In genomic region chr20:25300496-25301170, GRCh38 we compare ENCODE assay signal across 15 cellular contexts. TPM values are rescaled to one million over a fixed set of nuclear protein-coding genes. Genes with fewer than 3 reads are reported as not detected.
DNase-seq lines count a peak whose midpoint lies in the region; ATAC-seq, FAIRE-seq and TF ChIP-seq lines count a peak whose summit lies in the region.
"Had no signal": no experiment of that assay in that cellular context is flagged by ENCODE, and none has a peak within 500 bp of the region (broad histone marks: within the 10 kb centered on the region; RNA-seq: fewer than 3 reads in every experiment).

No MANE protein-coding gene starts in this region.

- in situ Hi-C loops in HepG2 (cut with HindIII; ENCODE audit: extremely low pct_ligation_motif_present, low pct_unique_long_range_greater_than_20kb), result loop anchor here (25.0 kb wide), 1 partner anchor 362 kb away; no protein-coding TSS in a partner anchor

- TF ChIP-seq EP300 in HepG2 (IDR thresholded peaks at IDR 0.05; ENCODE audit: low read depth in 2 of 2, low read length in 2 of 2) (no peak), HepG2 (CRISPR knock-in tag; IDR thresholded peaks at IDR 0.05; ENCODE audit: borderline replicate concordance) (no peak)

- H3K27me3 Mint-ChIP-seq in astrocyte (ENCODE audit: low read depth, unreplicated experiment), result no peaks in the 10 kb centered on the region
- H3K27me3 Mint-ChIP-seq: stimulated activated naive B cell treated with anti-CD40 and anti-IgM and Interleukin-4, amounts not matched to agents 10 μg/mL and 1 μg/mL and 100 μg/mL, for 72 hours had no signal

- TF ChIP-seq POLR2A in HepG2 (IDR thresholded peaks at IDR 0.05; ENCODE audit: insufficient read depth in 1 of 2, low read depth in 2 of 2, low read length in 2 of 2) (no peak; a peak in 1 of 4 replicates), right lobe of liver (IDR thresholded peaks at IDR 0.05) (no peak), testis (IDR thresholded peaks at IDR 0.05) (no peak)

- peaks cover 6% of the 10 kb centered on the region for H3K36me3 Mint-ChIP-seq in astrocyte (ENCODE audit: low read depth, unreplicated experiment)

- H3K4me3 ChIP-seq in HepG2 (replicated peaks in 1 of 3; ENCODE audit: insufficient read depth in 1 of 3, low read depth in 2 of 3, low read length in 3 of 3), result no peak overlapping the region
- H3K4me3 ChIP-seq in right lobe of liver, result no peak overlapping the region
- H3K4me3 ChIP-seq in astrocyte (ENCODE audit: insufficient read depth, low read depth, low read length), result no peak overlapping the region
- no peak overlapping the region for H3K4me3 ChIP-seq in left ventricle myocardium inferior
- no peak overlapping the region for H3K4me3 ChIP-seq in testis

- H3K36me3 ChIP-seq in HepG2 (replicated peaks in 1 of 2; ENCODE audit: control insufficient read depth in 1 of 2, insufficient read depth in 2 of 2, low read length in 2 of 2) (peaks cover 25 to 27% of the 10 kb centered on the region in 2 experiments), right lobe of liver (peaks cover 0 to 3% (median 0%) of the 10 kb centered on the region in 4 donors), astrocyte (ENCODE audit: insufficient read depth, low read length) (peaks cover 15% of the 10 kb centered on the region), left ventricle myocardium inferior (peaks cover 48% of the 10 kb centered on the region), testis (ENCODE audit: low read depth, missing control alignments) (no peaks in the 10 kb centered on the region)

- no peak overlapping the region for H3K9ac ChIP-seq in HepG2 (ENCODE audit: insufficient read depth, low read depth, low read length)
- no peak overlapping the region for H3K9ac ChIP-seq in astrocyte (ENCODE audit: low read length)

- H3K27ac ChIP-seq in HepG2 (ENCODE audit: extremely low read length, insufficient read depth, low read length) (no peak overlapping the region), right lobe of liver (no peak overlapping the region), astrocyte (ENCODE audit: low read depth, low read length) (no peak overlapping the region), left ventricle myocardium inferior (replicated peaks) (peak overlapping the region; percentile 40), testis (no peak overlapping the region)
- H3K27ac ChIP-seq: C4-2B had no signal

- peaks cover 22% of the 10 kb centered on the region for H3K4me1 Mint-ChIP-seq in astrocyte (ENCODE audit: low read depth, unreplicated experiment)

- no peaks in the 10 kb centered on the region for H3K9me3 ChIP-seq in HepG2 (ENCODE audit: low read length)
- H3K9me3 ChIP-seq in right lobe of liver, result no peaks in the 10 kb centered on the region
- no peaks in the 10 kb centered on the region for H3K9me3 ChIP-seq in astrocyte (ENCODE audit: insufficient read depth, low read depth, low read length)
- H3K9me3 ChIP-seq in left ventricle myocardium inferior (replicated peaks), result no peaks in the 10 kb centered on the region
- no peaks in the 10 kb centered on the region for H3K9me3 ChIP-seq in testis

- H3K79me2 ChIP-seq in HepG2 (ENCODE audit: insufficient read depth, low read length) (no peaks in the 10 kb centered on the region), astrocyte (ENCODE audit: insufficient read depth, low read length) (no peaks in the 10 kb centered on the region)

- WGBS in HepG2 (ENCODE audit: low lambda C conversion rate), result 91% methylated on average over 13 of the region's 13 CpGs
- WGBS in right lobe of liver (ENCODE audit: insufficient coverage, low coverage, low lambda C conversion rate, missing lambda C conversion rate), result no CpG with 5 or more reads among the region's 13 CpGs
- 69 to 71% methylated on average over 1 to 11 of the region's 13 CpGs for WGBS in testis, 2 donors

- no peak overlapping the region for H3K4me3 Mint-ChIP-seq in astrocyte (ENCODE audit: unreplicated experiment)
- H3K4me3 Mint-ChIP-seq: stimulated activated naive B cell treated with anti-CD40 and anti-IgM and Interleukin-4, amounts not matched to agents 10 μg/mL and 1 μg/mL and 100 μg/mL, for 72 hours had no signal

- ATAC-seq in HepG2, result peak; percentile 7
- no peak for ATAC-seq in right lobe of liver
- no peak for ATAC-seq in GM21381 (IDR thresholded peaks at IDR 0.05; ENCODE audit: unreplicated experiment)
- ATAC-seq: stimulated activated naive B cell treated with anti-CD40 and anti-IgM and Interleukin-4, amounts not matched to agents 10 μg/mL and 1 μg/mL and 100 μg/mL, for 72 hours had no signal

- TF ChIP-seq CTCF in HepG2 (CRISPR knock-in tag; IDR thresholded peaks at IDR 0.05) (no peak), right lobe of liver (IDR thresholded peaks at IDR 0.05) (no peak), astrocyte (IDR thresholded peaks at IDR 0.05; ENCODE audit: insufficient read depth, low read depth, low read length) (no peak), left ventricle myocardium inferior (IDR thresholded peaks at IDR 0.05; ENCODE audit: borderline replicate concordance) (no peak), testis (IDR thresholded peaks at IDR 0.05) (no peak)

- TF ChIP-seq RAD21 in HepG2 (CRISPR knock-in tag; IDR thresholded peaks at IDR 0.05), result no peak

- intact Hi-C loops in HepG2 (cut with micrococcal nuclease; ENCODE audit: unreplicated experiment) (no loop called here), right lobe of liver (cut with DNase I) (loop anchor here in 1 of 2 donors (10.0 kb wide), 1 partner anchor 94 kb away; the partner anchor contains the start of gene ABHD12), left ventricle myocardium inferior (cut with micrococcal nuclease) (loop anchor here (10.0 kb wide), 1 partner anchor 94 kb away; the partner anchor contains the start of gene ABHD12), testis (cut with DNase I; ENCODE audit: low total_unique reads) (no loop called here)

- POLR2A ChIA-PET in HepG2 (lab: Yijun Ruan, JAX), result interaction anchor here (3.2 to 3.6 kb wide), 2 partner anchors 9 to 98 kb away, joined by 11 to 20 read pairs; no protein-coding TSS in a partner anchor

- no peak overlapping the region for H3K27ac Mint-ChIP-seq in astrocyte (ENCODE audit: unreplicated experiment)

- no peaks in the 10 kb centered on the region for H3K9me3 Mint-ChIP-seq in astrocyte (ENCODE audit: unreplicated experiment)
- H3K9me3 Mint-ChIP-seq: stimulated activated naive B cell treated with anti-CD40 and anti-IgM and Interleukin-4, amounts not matched to agents 10 μg/mL and 1 μg/mL and 100 μg/mL, for 72 hours had no signal

- H2AFZ ChIP-seq in HepG2 (ENCODE audit: low read length) (no peak overlapping the region), astrocyte (ENCODE audit: low read depth, low read length) (no peak overlapping the region)

- H4K20me1 ChIP-seq in HepG2 (ENCODE audit: insufficient read depth, low read length), result no peaks in the 10 kb centered on the region
- H4K20me1 ChIP-seq in astrocyte (ENCODE audit: insufficient read depth, low read length), result peaks cover 23% of the 10 kb centered on the region

- FAIRE-seq in HepG2 (lab: Jason Lieb, UNC), result peak; percentile 43
- FAIRE-seq in astrocyte (lab: Jason Lieb, UNC), result no peak
- FAIRE-seq: colon had no signal

- CTCF ChIA-PET in HepG2 (lab: Yijun Ruan, JAX; ENCODE audit: low intra/inter-chr PET ratio, low total read pairs), result no interaction called here

- H3K27me3 ChIP-seq in HepG2 (ENCODE audit: control insufficient read depth in 1 of 2, insufficient read depth in 2 of 2, low read length in 2 of 2) (no peaks in the 10 kb centered on the region), right lobe of liver (no peaks in the 10 kb centered on the region), astrocyte (ENCODE audit: insufficient read depth, low read length) (no peaks in the 10 kb centered on the region), left ventricle myocardium inferior (ENCODE audit: low read depth) (no peaks in the 10 kb centered on the region), testis (no peaks in the 10 kb centered on the region)

- no peaks in the 10 kb centered on the region for H3K4me1 ChIP-seq in HepG2 (ENCODE audit: insufficient read depth, low read length)
- H3K4me1 ChIP-seq in right lobe of liver, result no peaks in the 10 kb centered on the region
- peaks cover 13% of the 10 kb centered on the region for H3K4me1 ChIP-seq in astrocyte (ENCODE audit: insufficient read depth, low read length)
- H3K4me1 ChIP-seq in left ventricle myocardium inferior, result peaks cover 39% of the 10 kb centered on the region
- H3K4me1 ChIP-seq in testis, result peaks cover 10% of the 10 kb centered on the region

- DNase-seq in HepG2 (ENCODE audit: low spot score), result no peak
- no peak for DNase-seq in right lobe of liver
- DNase-seq in astrocyte (ENCODE audit: low read depth), result peak; percentile 14
- DNase-seq in left ventricle myocardium inferior, result no peak
- DNase-seq in testis, result peak; percentile 51
- no peak for DNase-seq in NOMO-1 (lab: John Stamatoyannopoulos, UW; ENCODE audit: unreplicated experiment in 2 of 2)
- DNase-seq in DMS 273 (lab: John Stamatoyannopoulos, UW; ENCODE audit: unreplicated experiment), result no peak
- DNase-seq: activated CD4-positive, alpha-beta T cell treated with anti-CD3 and anti-CD28 coated beads for 4 hours; activated gamma-delta T cell; NCI-H1048; stimulated activated naive B cell treated with anti-CD40 and anti-IgM and Interleukin-4, amounts not matched to agents 10 μg/mL and 1 μg/mL and 100 μg/mL, for 72 hours; SW 1271 had no signal

- no peak overlapping the region for H3K4me2 ChIP-seq in HepG2 (ENCODE audit: low read depth, low read length)
- no peak overlapping the region for H3K4me2 ChIP-seq in astrocyte (ENCODE audit: low read length)

- no TSS peak for BruUV-seq in HepG2 (replicated peaks; lab: Mats Ljungman, UMichigan)

RNA-seq across cellular contexts. Expression of gene PYGB, which starts 52.7 kb away (rescaled TPM):
- total RNA-seq in HepG2 (2016; rRNA removed; fragmentation: Illumina TruSeq; extraction: Trizol) (82.0 and 86.3 TPM in 2 replicates), right lobe of liver (10 to 100 TPM in 3 of 6 experiments, 1 to 10 TPM in 3; 6.6 to 27.4 (median 13.2) TPM), astrocyte (199 and 206 TPM in 2 replicates), left ventricle myocardium inferior (218 TPM), testis (10 to 100 TPM; 91.5 TPM)
- 5.4 and 6.5 TPM in 2 replicates for total RNA-seq in HepG2 (2016; cell fraction: cytosol; rRNA removed; fragmentation: Illumina TruSeq; extraction: Trizol; ENCODE audit: low read depth)
- total RNA-seq in HepG2 (2016; cell fraction: insoluble cytoplasmic fraction; rRNA removed; fragmentation: Illumina TruSeq; extraction: Trizol), result 69.1 and 89.6 TPM in 2 replicates
- total RNA-seq in HepG2 (2016; cell fraction: membrane; rRNA removed; fragmentation: Illumina TruSeq; extraction: Trizol), result 18.0 and 19.5 TPM in 2 replicates
- total RNA-seq in HepG2 (2016; cell fraction: nucleus; rRNA removed; fragmentation: Illumina TruSeq; extraction: Trizol), result 59.8 and 63.0 TPM in 2 replicates
- polyA plus RNA-seq in HepG2 (2011; rRNA removed) (24.2 and 37.5 TPM in 2 replicates), testis (ENCODE audit: insufficient read depth, low read depth, low replicate concordance) (50.8 TPM)
- 24.4 and 27.4 TPM in 2 replicates for polyA plus RNA-seq in HepG2 (2011; cell fraction: cytosol; rRNA removed)
- polyA plus RNA-seq in HepG2 (2011; cell fraction: nucleus; rRNA removed), result 111 and 112 TPM in 2 replicates
- 26.9 and 46.5 TPM in 2 replicates for polyA plus RNA-seq in HepG2 (2012)
- polyA plus RNA-seq in HepG2 (2016; cell fraction: cytosol; fragmentation: Illumina TruSeq; extraction: Trizol; ENCODE audit: low read depth), result 3.5 TPM in 2 replicates
- polyA plus RNA-seq in HepG2 (2016; cell fraction: insoluble cytoplasmic fraction; fragmentation: Illumina TruSeq; extraction: Trizol; ENCODE audit: low read depth), result 45.7 and 58.6 TPM in 2 replicates
- polyA plus RNA-seq in HepG2 (2016; cell fraction: membrane; fragmentation: Illumina TruSeq; extraction: Trizol; ENCODE audit: low read depth), result 7.2 and 9.8 TPM in 2 replicates
- 79.7 and 85.5 TPM in 2 replicates for polyA plus RNA-seq in HepG2 (2016; cell fraction: nucleus; fragmentation: Illumina TruSeq; extraction: Trizol; ENCODE audit: insufficient read depth, low read depth)
- polyA minus RNA-seq in HepG2 (2011; rRNA and poly(A)+ RNA removed; ENCODE audit: low replicate concordance), result 26.5 and 80.5 TPM in 2 replicates
- polyA minus RNA-seq in HepG2 (2011; cell fraction: cytosol; rRNA and poly(A)+ RNA removed), result 36.1 and 38.1 TPM in 2 replicates
- 27.9 and 31.3 TPM in 2 replicates for polyA minus RNA-seq in HepG2 (2011; cell fraction: nucleus; rRNA and poly(A)+ RNA removed)

Comparison
In these comparisons a context has a peak if more than half of its experiments do, and no peak if none do; other contexts are left out.
1. DNase-seq: peak in astrocyte (single experiment) and testis (single experiment); none in HepG2 (single experiment), right lobe of liver (0 of 3), left ventricle myocardium inferior (single experiment), NOMO-1 (0 of 2) and DMS 273 (single experiment).